In the genomic region with DNA sequence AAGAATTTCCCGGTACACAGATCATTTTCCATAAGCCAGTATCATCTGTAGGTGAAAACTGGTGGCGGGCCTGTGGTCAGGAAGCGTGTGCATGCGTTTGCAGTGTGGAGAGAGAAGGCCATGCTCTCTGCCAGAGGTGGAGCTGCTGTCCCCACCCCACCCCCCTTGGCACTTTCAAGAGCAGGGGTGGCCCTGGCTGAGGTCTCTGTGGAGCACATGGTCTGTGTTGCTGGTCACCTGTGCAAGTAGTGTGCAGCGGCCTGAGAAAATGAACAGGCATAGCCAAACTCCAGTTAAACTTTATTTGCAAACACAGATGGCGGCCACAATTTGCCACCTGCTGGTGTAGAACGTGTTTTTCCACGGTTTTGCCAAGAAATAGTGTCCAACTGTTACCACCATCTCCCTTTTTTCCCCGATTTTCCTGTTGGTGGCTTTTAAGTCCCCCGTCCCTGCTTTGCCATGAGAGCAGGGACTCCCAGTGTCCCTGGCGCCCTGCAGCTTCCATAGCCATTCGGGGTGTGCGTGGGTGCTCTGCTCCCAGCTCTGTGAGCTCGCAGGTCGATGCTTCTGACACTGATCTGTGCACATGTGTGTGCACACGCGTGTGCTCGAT, we compare ENCODE assay signal across 11 cellular contexts. TPM values are rescaled to one million over a fixed set of nuclear protein-coding genes. Genes with fewer than 3 reads are reported as not detected.
DNase-seq lines count a peak whose midpoint lies in the region; ATAC-seq, FAIRE-seq and TF ChIP-seq lines count a peak whose summit lies in the region.
"Had no signal": no experiment of that assay in that cellular context is flagged by ENCODE, and none has a peak within 500 bp of the region (broad histone marks: within the 10 kb centered on the region; RNA-seq: fewer than 3 reads in every experiment).

No MANE protein-coding gene starts in this region.

- no peak for TF ChIP-seq CTCF in fibroblast of the aortic adventitia (IDR thresholded peaks at IDR 0.05; ENCODE audit: insufficient read depth, low read length)
- TF ChIP-seq CTCF in stomach (IDR thresholded peaks at IDR 0.05): no peak

- TF ChIP-seq POLR2A in stomach (IDR thresholded peaks at IDR 0.05) (no peak), GM12892 (IDR thresholded peaks at IDR 0.05; ENCODE audit: low read depth, low read length) (no peak)

- H3K27me3 ChIP-seq in stomach: no peaks in the 10 kb centered on the region
- H3K27me3 ChIP-seq: ovary had no signal

- peak overlapping the region; percentile 86 for H3K4me3 ChIP-seq in fibroblast of the aortic adventitia (ENCODE audit: low read depth, low read length)
- peak overlapping the region in 2 of 4 donors; percentile 79 to 86 for H3K4me3 ChIP-seq in stomach
- H3K4me3 ChIP-seq: ovary had no signal

- intact Hi-C loops in stomach (cut with DNase I; ENCODE audit: low total_unique reads): no loop called here

- no peak for DNase-seq in activated T-cell treated with anti-CD3 and anti-CD28 coated beads, Interleukin-2, amount 50 U/mL, for 4 hours
- no peak for DNase-seq in activated T-cell treated with anti-CD3 and anti-CD28 coated beads, Interleukin-2, amount 50 U/mL, for 1 hour
- DNase-seq in SW480 (ENCODE audit: low spot score) (peak; percentile 66), fibroblast of the aortic adventitia (ENCODE audit: low read depth) (peak; percentile 3), stomach (no peak), GM12892 (ENCODE audit: insufficient read length) (no peak)
- DNase-seq in activated CD4-positive, alpha-beta T cell treated with anti-CD3 and anti-CD28 coated beads for 48 hours: no peak
- DNase-seq: cortex of kidney, NCI-H69, ovary had no signal

- H3K4me3 Mint-ChIP-seq in activated T-cell treated with anti-CD3 and anti-CD28 coated beads, Interleukin-2, amount 50 U/mL, for 4 hours: peak overlapping the region; percentile 93

- TF ChIP-seq EP300 in stomach (IDR thresholded peaks at IDR 0.05): no peak

- no peak for ATAC-seq in activated T-cell treated with anti-CD3 and anti-CD28 coated beads, Interleukin-2, amount 50 U/mL, for 4 hours
- ATAC-seq in GM19463 (IDR thresholded peaks at IDR 0.05; ENCODE audit: unreplicated experiment): no peak

- peaks cover 22% of the 10 kb centered on the region for H3K4me1 Mint-ChIP-seq in activated T-cell treated with anti-CD3 and anti-CD28 coated beads, Interleukin-2, amount 50 U/mL, for 4 hours (ENCODE audit: low read depth)

- H3K27ac ChIP-seq in stomach: peak overlapping the region in 3 of 5 donors; percentile 4 to 99 (median 97)
- H3K27ac ChIP-seq: ovary had no signal

- WGBS in stomach, 5 donors: 62 to 69% (median 64%) methylated on average over 13 to 18 of the region's 18 CpGs

- no peaks in the 10 kb centered on the region for H3K9me3 ChIP-seq in stomach
- H3K9me3 ChIP-seq: ovary had no signal

- FAIRE-seq in GM12892 (lab: Jason Lieb, UNC): no peak

- H3K9me3 Mint-ChIP-seq in activated T-cell treated with anti-CD3 and anti-CD28 coated beads, Interleukin-2, amount 50 U/mL, for 4 hours: no peaks in the 10 kb centered on the region

- H3K4me1 ChIP-seq in stomach: peaks cover 26 to 60% (median 40%) of the 10 kb centered on the region in 4 donors

- H3K27me3 Mint-ChIP-seq in activated T-cell treated with anti-CD3 and anti-CD28 coated beads, Interleukin-2, amount 50 U/mL, for 4 hours (ENCODE audit: low read depth): no peaks in the 10 kb centered on the region

- peaks cover 12% of the 10 kb centered on the region for H3K36me3 Mint-ChIP-seq in activated T-cell treated with anti-CD3 and anti-CD28 coated beads, Interleukin-2, amount 50 U/mL, for 4 hours (ENCODE audit: insufficient read depth)

- peaks cover 41 to 63% (median 61%) of the 10 kb centered on the region in 4 donors for H3K36me3 ChIP-seq in stomach
- H3K36me3 ChIP-seq: ovary had no signal

RNA-seq across cellular contexts. Expression of a gene that starts 2.5 kb away (rescaled TPM):
- total RNA-seq in activated T-cell treated with anti-CD3 and anti-CD28 coated beads, Interleukin-2, amount 50 U/mL, for 4 hours: 100 to 1,000 TPM; 259 to 285 (median 274) TPM
- total RNA-seq in fibroblast of the aortic adventitia (ENCODE audit: low replicate concordance) (73.8 and 81.3 TPM in 2 replicates), stomach (100 to 1,000 TPM in 2 of 5 donors, 10 to 100 TPM in 3; 42.0 to 130 (median 68.4) TPM)
- 10 to 100 TPM; 82.3 to 91.3 (median 85.0) TPM for polyA plus RNA-seq in stomach
- 32.6 TPM for polyA plus RNA-seq in GM12892 (2012; ENCODE audit: missing spikeins)

Comparison
In these comparisons a context has a peak if more than half of its experiments do, and no peak if none do; other contexts are left out.
1. DNase-seq: peak in SW480 (single experiment) and fibroblast of the aortic adventitia (single experiment); none in activated T-cell treated with anti-CD3 and anti-CD28 coated beads, Interleukin-2, amount 50 U/mL, for 4 hours (single experiment), activated T-cell treated with anti-CD3 and anti-CD28 coated beads, Interleukin-2, amount 50 U/mL, for 1 hour (single experiment), stomach (single experiment), GM12892 (single experiment) and activated CD4-positive, alpha-beta T cell treated with anti-CD3 and anti-CD28 coated beads for 48 hours (single experiment).